16 cellular contexts compared by ENCODE assay signal in the genomic region with DNA sequence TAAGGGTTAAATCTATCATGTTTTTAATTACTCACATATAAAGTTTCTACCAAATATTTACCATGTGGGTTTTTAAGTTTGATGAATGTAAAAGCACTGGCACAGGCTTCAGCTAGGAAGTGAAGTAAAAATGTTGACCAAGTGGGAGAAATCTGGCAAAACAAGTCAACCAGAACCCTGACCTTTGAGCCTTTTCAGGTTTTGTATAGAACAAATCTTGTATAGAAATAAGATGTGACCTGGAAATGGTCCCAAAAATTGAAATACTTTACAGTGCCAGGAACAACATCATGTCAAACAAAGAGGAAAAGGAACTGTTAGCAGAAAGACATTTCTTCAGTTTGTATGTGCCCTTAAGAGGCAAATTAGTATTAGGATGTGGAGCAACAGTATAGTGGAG.
"Had no signal": no experiment of that assay in that cellular context is flagged by ENCODE, and none has a peak within 500 bp of the region (broad histone marks: within the 10 kb centered on the region; RNA-seq: fewer than 3 reads in every experiment).

No MANE protein-coding gene starts in this region.

- H3K27ac Mint-ChIP-seq: activated naive CD4-positive, alpha-beta T cell treated with anti-CD3 and anti-CD28 coated beads, Interleukin-2, amount 50 U/mL, for 72 hours; stimulated activated naive B cell treated with anti-CD40 and anti-IgM and Interleukin-4, amounts not matched to agents 10 μg/mL and 1 μg/mL and 100 μg/mL, for 72 hours had no signal

- H3K9me3 Mint-ChIP-seq: activated naive CD4-positive, alpha-beta T cell treated with anti-CD3 and anti-CD28 coated beads, Interleukin-2, amount 50 U/mL, for 72 hours had no signal

- H3K27me3 Mint-ChIP-seq: stimulated activated naive B cell treated with anti-CD40 and anti-IgM and Interleukin-4, amounts not matched to agents 10 μg/mL and 1 μg/mL and 100 μg/mL, for 72 hours had no signal

- H3K4me3 Mint-ChIP-seq: stimulated activated naive B cell treated with anti-CD40 and anti-IgM and Interleukin-4, amounts not matched to agents 10 μg/mL and 1 μg/mL and 100 μg/mL, for 72 hours had no signal

- H3K27ac ChIP-seq: adrenal gland, cardiac muscle cell, esophagus squamous epithelium had no signal

- H3K36me3 Mint-ChIP-seq: activated naive CD4-positive, alpha-beta T cell treated with anti-CD3 and anti-CD28 coated beads, Interleukin-2, amount 50 U/mL, for 72 hours; stimulated activated naive B cell treated with anti-CD40 and anti-IgM and Interleukin-4, amounts not matched to agents 10 μg/mL and 1 μg/mL and 100 μg/mL, for 72 hours had no signal

- ATAC-seq: activated naive CD4-positive, alpha-beta T cell treated with anti-CD3 and anti-CD28 coated beads, Interleukin-2, amount 50 U/mL, for 72 hours; left lobe of liver had no signal

- H3K27me3 ChIP-seq: adrenal gland, cardiac muscle cell had no signal

- H3K9me3 ChIP-seq: adrenal gland, esophagus squamous epithelium had no signal

- H3K4me3 ChIP-seq: adrenal gland, cardiac muscle cell, esophagus squamous epithelium had no signal

- DNase-seq: activated CD4-positive, CD25-positive, alpha-beta regulatory T cell treated with anti-CD3 and anti-CD28 coated beads, Interleukin-2, amount 50 U/mL, for 72 hours; activated gamma-delta T cell; adrenal gland; dermis blood vessel endothelial cell; effector memory CD4-positive, alpha-beta T cell; esophagus squamous epithelium; foreskin melanocyte; glutamatergic neuron; hypothalamus; islet precursor cell; occipital lobe; retina; stimulated activated naive B cell treated with anti-CD40 and anti-IgM and Interleukin-4, amounts not matched to agents 10 μg/mL and 1 μg/mL and 100 μg/mL, for 72 hours had no signal

- H3K4me1 ChIP-seq: adrenal gland, esophagus squamous epithelium had no signal

- H3K36me3 ChIP-seq: adrenal gland, cardiac muscle cell, esophagus squamous epithelium had no signal
